31 cellular contexts compared by ENCODE assay signal in the genomic region with DNA sequence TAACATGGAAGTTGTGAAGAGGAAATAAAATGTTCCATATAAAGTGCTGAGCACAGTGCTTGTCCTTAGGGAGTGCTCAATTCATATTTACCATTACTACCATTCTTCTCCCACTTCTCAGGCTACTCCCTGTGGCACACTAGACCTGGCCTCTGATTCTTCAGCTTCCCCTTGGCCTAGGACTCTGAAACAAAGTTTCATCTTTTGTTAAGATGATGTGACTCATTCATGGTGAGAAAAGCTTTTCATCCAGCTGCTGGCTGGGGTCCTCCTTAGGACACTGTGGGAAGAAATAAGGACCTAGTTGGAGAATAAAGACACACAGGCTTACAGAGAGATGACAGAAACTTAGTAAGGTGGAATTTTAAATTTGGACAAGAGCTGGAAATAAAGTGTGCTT.
DNase-seq lines count a peak whose midpoint lies in the region; ATAC-seq, FAIRE-seq and TF ChIP-seq lines count a peak whose summit lies in the region.
"Had no signal": no experiment of that assay in that cellular context is flagged by ENCODE, and none has a peak within 500 bp of the region (broad histone marks: within the 10 kb centered on the region; RNA-seq: fewer than 3 reads in every experiment).

No MANE protein-coding gene starts in this region.

- H3K4me3 ChIP-seq in tibial artery, result no peak overlapping the region
- H3K4me3 ChIP-seq: esophagus squamous epithelium, GM12878, prostate gland, thoracic aorta, uterus had no signal

- TF ChIP-seq CTCF in D721Med (IDR thresholded peaks at IDR 0.05; ENCODE audit: insufficient read depth, missing control alignments), result no peak
- no peak for TF ChIP-seq CTCF in foreskin keratinocyte (conservative IDR thresholded peaks at IDR 0.05)
- no peak for TF ChIP-seq CTCF in GM20000 (IDR thresholded peaks at IDR 0.05; ENCODE audit: extremely low read depth, missing control alignments)
- TF ChIP-seq CTCF in tibial artery (IDR thresholded peaks at IDR 0.05), result no peak

- no peaks in the 10 kb centered on the region for H3K36me3 ChIP-seq in tibial artery
- H3K36me3 ChIP-seq: esophagus squamous epithelium, prostate gland, thoracic aorta, uterus had no signal

- DNase-seq in D721Med (ENCODE audit: insufficient read length, low spot score), result no peak
- peak; percentile 10 for DNase-seq in ELR (ENCODE audit: low read depth)
- DNase-seq in activated T-helper 1 cell treated with anti-CD3 and anti-CD28 coated beads, Interleukin-12 subunit alpha, Interleukin-12 subunit beta, Interleukin-2, Interleukin-4 antibody, amounts not matched to agents 30 ng/mL and 10 ng/mL and 1 ng/mL, durations not matched to agents 14 hours and 24 hours and 36 hours (ENCODE audit: low spot score), result no peak
- no peak for DNase-seq in foreskin keratinocyte
- DNase-seq in GM20000 (ENCODE audit: low spot score), result no peak
- no peak for DNase-seq in tibial artery
- DNase-seq: activated CD4-positive, CD25-positive, alpha-beta regulatory T cell; activated CD8-positive, alpha-beta memory T cell treated with anti-CD3 and anti-CD28 coated beads for 24 hours; activated T-cell treated with anti-CD3 and anti-CD28 coated beads, Interleukin-2, amount 50 U/mL, for 48 hours; aorta; esophagus squamous epithelium; hippocampal formation; immature natural killer cell; MM.1S; NCI-H1417 treated with DMSO at 0.1 percent for 48 hours; NCI-H2081 treated with DMSO at 0.1 percent for 48 hours; NCI-H446; stimulated activated CD4-positive, alpha-beta T cell treated with anti-CD3 and anti-CD28 coated beads, Interleukin-4, amount 100 ng/mL, for 4 hours; stimulated activated naive B cell treated with anti-CD40 and anti-IgM and Interleukin-4, amounts not matched to agents 10 μg/mL and 1 μg/mL and 100 μg/mL, for 72 hours; T-cell; uterus had no signal

- intact Hi-C loops in activated T-helper 1 cell treated with anti-CD3 and anti-CD28 coated beads, Interleukin-12 subunit alpha, Interleukin-12 subunit beta, Interleukin-2, Interleukin-4 antibody, amounts not matched to agents 30 ng/mL and 10 ng/mL and 1 ng/mL, durations not matched to agents 14 hours and 24 hours and 36 hours (cut with micrococcal nuclease), result loop anchor here (5.0 kb wide), 2 partner anchors 60 to 220 kb away; no protein-coding TSS in a partner anchor
- intact Hi-C loops in tibial artery (cut with DNase I; ENCODE audit: low total_unique reads), result no loop called here

- H3K36me3 Mint-ChIP-seq in activated T-helper 1 cell treated with anti-CD3 and anti-CD28 coated beads, Interleukin-12 subunit alpha, Interleukin-12 subunit beta, Interleukin-2, Interleukin-4 antibody, amounts not matched to agents 30 ng/mL and 10 ng/mL and 1 ng/mL, durations not matched to agents 14 hours and 24 hours and 36 hours (ENCODE audit: low read depth), result peaks cover 2% of the 10 kb centered on the region
- H3K36me3 Mint-ChIP-seq: CD14-positive monocyte; immature natural killer cell; stimulated activated naive B cell treated with anti-CD40 and anti-IgM and Interleukin-4, amounts not matched to agents 10 μg/mL and 1 μg/mL and 100 μg/mL, for 72 hours; T-cell had no signal

- no peak overlapping the region for H3K4me3 Mint-ChIP-seq in activated T-helper 1 cell treated with anti-CD3 and anti-CD28 coated beads, Interleukin-12 subunit alpha, Interleukin-12 subunit beta, Interleukin-2, Interleukin-4 antibody, amounts not matched to agents 30 ng/mL and 10 ng/mL and 1 ng/mL, durations not matched to agents 14 hours and 24 hours and 36 hours
- H3K4me3 Mint-ChIP-seq: activated naive CD4-positive, alpha-beta T cell treated with anti-CD3 and anti-CD28 coated beads, Interleukin-2, amount 50 U/mL, for 24 hours; CD14-positive monocyte; central memory CD8-positive, alpha-beta T cell; immature natural killer cell; stimulated activated naive B cell treated with anti-CD40 and anti-IgM and Interleukin-4, amounts not matched to agents 10 μg/mL and 1 μg/mL and 100 μg/mL, for 72 hours; T-cell had no signal

- peaks cover 3% of the 10 kb centered on the region for H3K9me3 Mint-ChIP-seq in activated T-helper 1 cell treated with anti-CD3 and anti-CD28 coated beads, Interleukin-12 subunit alpha, Interleukin-12 subunit beta, Interleukin-2, Interleukin-4 antibody, amounts not matched to agents 30 ng/mL and 10 ng/mL and 1 ng/mL, durations not matched to agents 14 hours and 24 hours and 36 hours
- H3K9me3 Mint-ChIP-seq: activated naive CD4-positive, alpha-beta T cell treated with anti-CD3 and anti-CD28 coated beads, Interleukin-2, amount 50 U/mL, for 24 hours; central memory CD8-positive, alpha-beta T cell; stimulated activated naive B cell treated with anti-CD40 and anti-IgM and Interleukin-4, amounts not matched to agents 10 μg/mL and 1 μg/mL and 100 μg/mL, for 72 hours; T-cell had no signal

- ATAC-seq in foreskin keratinocyte (peak; percentile 29), HG03469 (IDR thresholded peaks at IDR 0.05; ENCODE audit: unreplicated experiment) (no peak)
- ATAC-seq: GM12878; sciatic nerve; stimulated activated naive B cell treated with anti-CD40 and anti-IgM and Interleukin-4, amounts not matched to agents 10 μg/mL and 1 μg/mL and 100 μg/mL, for 72 hours; T-cell had no signal

- peak; percentile 60 for FAIRE-seq in D721Med (lab: Jason Lieb, UNC)
- FAIRE-seq: endometrium, GM12878 had no signal

- H3K9me3 ChIP-seq in tibial artery, result no peaks in the 10 kb centered on the region
- H3K9me3 ChIP-seq: esophagus squamous epithelium, prostate gland, thoracic aorta, uterus had no signal

- H3K27me3 Mint-ChIP-seq in activated T-helper 1 cell treated with anti-CD3 and anti-CD28 coated beads, Interleukin-12 subunit alpha, Interleukin-12 subunit beta, Interleukin-2, Interleukin-4 antibody, amounts not matched to agents 30 ng/mL and 10 ng/mL and 1 ng/mL, durations not matched to agents 14 hours and 24 hours and 36 hours (ENCODE audit: insufficient read depth), result peaks cover 1% of the 10 kb centered on the region
- H3K27me3 Mint-ChIP-seq: activated naive CD4-positive, alpha-beta T cell treated with anti-CD3 and anti-CD28 coated beads, Interleukin-2, amount 50 U/mL, for 24 hours; central memory CD8-positive, alpha-beta T cell had no signal

- H3K4me1 Mint-ChIP-seq in activated T-helper 1 cell treated with anti-CD3 and anti-CD28 coated beads, Interleukin-12 subunit alpha, Interleukin-12 subunit beta, Interleukin-2, Interleukin-4 antibody, amounts not matched to agents 30 ng/mL and 10 ng/mL and 1 ng/mL, durations not matched to agents 14 hours and 24 hours and 36 hours (ENCODE audit: low read depth), result peaks cover 20% of the 10 kb centered on the region
- H3K4me1 Mint-ChIP-seq: CD14-positive monocyte; central memory CD8-positive, alpha-beta T cell; immature natural killer cell; stimulated activated naive B cell treated with anti-CD40 and anti-IgM and Interleukin-4, amounts not matched to agents 10 μg/mL and 1 μg/mL and 100 μg/mL, for 72 hours had no signal

- H3K27ac Mint-ChIP-seq in activated T-helper 1 cell treated with anti-CD3 and anti-CD28 coated beads, Interleukin-12 subunit alpha, Interleukin-12 subunit beta, Interleukin-2, Interleukin-4 antibody, amounts not matched to agents 30 ng/mL and 10 ng/mL and 1 ng/mL, durations not matched to agents 14 hours and 24 hours and 36 hours, result peak overlapping the region; percentile 49
- H3K27ac Mint-ChIP-seq: activated naive CD4-positive, alpha-beta T cell treated with anti-CD3 and anti-CD28 coated beads, Interleukin-2, amount 50 U/mL, for 24 hours; CD14-positive monocyte; immature natural killer cell; stimulated activated naive B cell treated with anti-CD40 and anti-IgM and Interleukin-4, amounts not matched to agents 10 μg/mL and 1 μg/mL and 100 μg/mL, for 72 hours; T-cell had no signal

- H3K27ac ChIP-seq in foreskin keratinocyte (no peak overlapping the region), tibial artery (no peak overlapping the region)
- H3K27ac ChIP-seq: esophagus squamous epithelium, prostate gland, RWPE1, thoracic aorta, uterus had no signal

- H3K27me3 ChIP-seq in foreskin keratinocyte (no peaks in the 10 kb centered on the region), tibial artery (no peaks in the 10 kb centered on the region)
- H3K27me3 ChIP-seq: esophagus squamous epithelium, uterus had no signal

- H3K4me1 ChIP-seq in foreskin keratinocyte (peaks cover 6% of the 10 kb centered on the region), tibial artery (no peaks in the 10 kb centered on the region)
- H3K4me1 ChIP-seq: esophagus squamous epithelium, prostate gland, uterus had no signal
